Comparison of ENCODE assay signal across 8 cellular contexts in the genomic region with DNA sequence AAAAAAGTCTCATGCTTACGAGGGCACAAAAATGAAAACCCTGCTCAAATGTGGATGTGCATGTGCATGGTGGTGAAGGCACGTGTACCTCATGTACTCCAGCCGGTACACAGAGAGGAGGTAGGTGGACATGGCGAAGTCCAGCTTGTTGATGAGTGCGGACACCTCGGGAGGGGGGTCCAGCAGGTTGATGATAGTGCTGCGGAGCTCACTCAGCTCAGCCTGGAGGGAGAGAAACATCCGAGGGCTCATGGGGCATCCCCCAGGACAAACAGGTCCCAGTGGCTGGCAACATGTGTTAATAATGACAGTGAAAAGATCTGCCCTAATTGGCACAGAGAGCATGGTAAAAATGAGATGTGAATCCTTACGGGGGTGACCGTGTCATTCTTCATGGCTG. TPM values are rescaled to one million over a fixed set of nuclear protein-coding genes. Genes with fewer than 3 reads are reported as not detected.
"Had no signal": no experiment of that assay in that cellular context is flagged by ENCODE, and none has a peak within 500 bp of the region (broad histone marks: within the 10 kb centered on the region; RNA-seq: fewer than 3 reads in every experiment).

No MANE protein-coding gene starts in this region.

- H3K9ac ChIP-seq: GM23248 had no signal

- H2AFZ ChIP-seq: GM23248 had no signal

- DNase-seq: GM23248, GOT3, H7, HCEC 1CT, IMR-90, KBM-7 had no signal

- H3K4me3 ChIP-seq: GM23248 had no signal

- H3K27ac ChIP-seq: GM23248 had no signal

RNA-seq across cellular contexts. Expression of a gene that starts 9.2 kb away (rescaled TPM):
- total RNA-seq: GM23248, H4, HT-29, IMR-90 had no signal
